Comparison of ENCODE assay signal across 8 cellular contexts in the genomic region with DNA sequence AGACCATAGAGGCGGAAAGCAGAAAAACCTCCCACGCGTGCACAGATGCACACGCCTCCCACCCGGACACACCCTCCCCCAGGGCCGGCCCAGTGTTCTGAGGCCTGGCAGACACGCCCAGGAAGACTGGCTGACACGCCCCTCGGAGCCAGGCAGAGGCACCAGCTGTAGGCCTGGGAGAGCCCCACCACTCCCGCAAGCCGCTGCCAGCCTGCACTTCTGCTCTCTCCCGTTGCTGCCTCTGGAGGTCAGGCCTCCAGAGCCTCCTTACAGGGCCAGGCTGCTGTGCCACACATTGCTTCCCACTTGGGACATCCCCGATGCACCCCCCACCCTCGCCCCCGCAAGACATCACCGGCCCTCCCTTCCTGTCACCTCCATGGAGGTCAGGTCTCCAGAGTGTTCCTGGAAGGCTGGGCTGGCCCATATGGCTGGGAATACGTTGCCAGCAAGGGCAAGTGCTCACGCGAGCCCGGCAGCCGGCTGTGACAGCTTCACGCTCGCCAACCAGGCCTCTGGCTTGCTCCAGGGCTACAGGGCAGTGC. TPM values are rescaled to one million over a fixed set of nuclear protein-coding genes. Genes with fewer than 3 reads are reported as not detected.
A peak's percentile ranks its signal among the peaks of the same experiment; 100 is the strongest.
DNase-seq lines count a peak whose midpoint lies in the region; ATAC-seq and TF ChIP-seq lines count a peak whose summit lies in the region.

No MANE protein-coding gene starts in this region.

- H3K27me3 Mint-ChIP-seq in T-helper 17 cell, result peaks cover 21% of the 10 kb centered on the region

- TF ChIP-seq CTCF in right lobe of liver (IDR thresholded peaks at IDR 0.05), result no peak
- TF ChIP-seq CTCF in coronary artery (IDR thresholded peaks at IDR 0.05), result no peak

- H3K27me3 ChIP-seq in adipocyte (replicated peaks; ENCODE audit: control insufficient read depth, insufficient read depth, low read length), result peaks cover 67% of the 10 kb centered on the region
- no peaks in the 10 kb centered on the region for H3K27me3 ChIP-seq in right lobe of liver

- H3K4me1 ChIP-seq in adipocyte (ENCODE audit: control insufficient read depth, insufficient read depth, low read length) (peaks cover 4% of the 10 kb centered on the region), right lobe of liver (peaks cover 0 to 3% (median 0%) of the 10 kb centered on the region in 4 donors)

- no CpG with 5 or more reads among the region's 23 CpGs for WGBS in right lobe of liver (ENCODE audit: insufficient coverage, low coverage, low lambda C conversion rate, missing lambda C conversion rate)

- H3K4me3 ChIP-seq in adipocyte (ENCODE audit: low read length), result no peak overlapping the region
- H3K4me3 ChIP-seq in right lobe of liver, result no peak overlapping the region
- no peak overlapping the region for H3K4me3 ChIP-seq in coronary artery

- intact Hi-C loops in right lobe of liver (cut with DNase I), result no loop called here

- no peaks in the 10 kb centered on the region for H3K36me3 ChIP-seq in adipocyte (ENCODE audit: control insufficient read depth, insufficient read depth, low read length, severe bottlenecking)
- H3K36me3 ChIP-seq in right lobe of liver, result no peaks in the 10 kb centered on the region

- no peaks in the 10 kb centered on the region for H3K36me3 Mint-ChIP-seq in T-helper 17 cell (ENCODE audit: low read depth)

- H3K27ac ChIP-seq in right lobe of liver (no peak overlapping the region), coronary artery (no peak overlapping the region)

- peak overlapping the region; percentile 45 for H3K4me3 Mint-ChIP-seq in T-helper 17 cell

- no peaks in the 10 kb centered on the region for H3K9me3 ChIP-seq in T-helper 17 cell (ENCODE audit: control insufficient read depth, low read length, poor library complexity, severe bottlenecking)
- no peaks in the 10 kb centered on the region for H3K9me3 ChIP-seq in adipocyte (ENCODE audit: control insufficient read depth, low read length)
- no peaks in the 10 kb centered on the region for H3K9me3 ChIP-seq in right lobe of liver

- ATAC-seq in T-helper 17 cell (peak; percentile 100), right lobe of liver (peak in 3 of 4 donors; percentile 17 to 39 (median 30))

- no peak overlapping the region for H3K27ac Mint-ChIP-seq in T-helper 17 cell

- DNase-seq in NCI-H2029 (lab: John Stamatoyannopoulos, UW) (peak; percentile 47), NCI-H2029 treated with DMSO at 0.1 percent for 48 hours (lab: John Stamatoyannopoulos, UW) (no peak), T-helper 17 cell (peak; percentile 45 to 59 (median 51)), adipocyte (ENCODE audit: low read depth) (peak; percentile 45), right lobe of liver (no peak), putamen (ENCODE audit: low spot score) (no peak), coronary artery (ENCODE audit: low spot score) (no peak)
- DNase-seq in stimulated activated CD8-positive, alpha-beta memory T cell treated with anti-CD3 and anti-CD28 coated beads, Interleukin-4, amount 100 ng/mL, for 48 hours, result peak; percentile 66

- H3K9ac ChIP-seq in adipocyte (ENCODE audit: low read length), result no peak overlapping the region

- TF ChIP-seq POLR2A in right lobe of liver (IDR thresholded peaks at IDR 0.05), result no peak

- H3K4me1 Mint-ChIP-seq in T-helper 17 cell, result peaks cover 8% of the 10 kb centered on the region

RNA-seq across cellular contexts. Expression of gene CASZ1, which starts 40.4 kb away (rescaled TPM):
- total RNA-seq in T-helper 17 cell (10 to 100 TPM; 20.8 to 21.2 TPM), right lobe of liver (10 to 100 TPM in 1 of 6 experiments, 1 to 10 TPM in 5; 3.1 to 10.1 (median 5.3) TPM)

Comparison
In these comparisons a context has a peak if more than half of its experiments do, and no peak if none do; other contexts are left out.
1. DNase-seq: peak in NCI-H2029 (single experiment), T-helper 17 cell (3 of 3), adipocyte (single experiment) and stimulated activated CD8-positive, alpha-beta memory T cell treated with anti-CD3 and anti-CD28 coated beads, Interleukin-4, amount 100 ng/mL, for 48 hours (single experiment); none in NCI-H2029 treated with DMSO at 0.1 percent for 48 hours (single experiment), right lobe of liver (0 of 3), putamen (single experiment) and coronary artery (single experiment).